Comparison of ENCODE assay signal across 9 cellular contexts in genomic region chr11:44861829-44862545, GRCh38.
DNase-seq lines count a peak whose midpoint lies in the region; ATAC-seq and TF ChIP-seq lines count a peak whose summit lies in the region.
"Had no signal": no experiment of that assay in that cellular context is flagged by ENCODE, and none has a peak within 500 bp of the region (broad histone marks: within the 10 kb centered on the region; RNA-seq: fewer than 3 reads in every experiment).

No MANE protein-coding gene starts in this region.

- H3K4me1 ChIP-seq in ascending aorta = peaks cover 7 to 15% of the 10 kb centered on the region in 2 donors

- ATAC-seq in GM21515 (IDR thresholded peaks at IDR 0.05; ENCODE audit: unreplicated experiment) = peak; percentile 98

- peak overlapping the region; percentile 94 to 95 for H3K27ac ChIP-seq in ascending aorta
- H3K27ac ChIP-seq: SK-N-MC had no signal

- peak; percentile 86 for DNase-seq in COLO829 (ENCODE audit: low spot score)
- DNase-seq in HS-5 (ENCODE audit: low read depth) = peak; percentile 96
- DNase-seq in T-helper 2 cell = peak in 4 of 5 experiments; percentile 31 to 93 (median 80)
- DNase-seq in ascending aorta (ENCODE audit: low spot score in 2 of 2) = peak; percentile 77 to 94
- DNase-seq in iPS DF 4.7 (ENCODE audit: extremely low read depth, low spot score) = peak; percentile 46
- DNase-seq in stimulated activated CD4-positive, alpha-beta T cell treated with anti-CD3 and anti-CD28 coated beads, Interleukin-1b, Interleukin-23, amount 100 ng/mL, for 1 hour (ENCODE audit: low read depth in 2 of 2) = peak; percentile 38 to 66
- no peak for DNase-seq in middle frontal gyrus (ENCODE audit: extremely low spot score, low spot score)

- no peak overlapping the region for H3K4me3 ChIP-seq in ascending aorta
- H3K4me3 ChIP-seq: SK-N-MC had no signal

- no peaks in the 10 kb centered on the region for H3K9me3 ChIP-seq in ascending aorta

- TF ChIP-seq CTCF in ascending aorta (IDR thresholded peaks at IDR 0.05) = no peak

- H3K27me3 ChIP-seq in ascending aorta = no peaks in the 10 kb centered on the region

- no peaks in the 10 kb centered on the region for H3K36me3 ChIP-seq in ascending aorta

- intact Hi-C loops in ascending aorta (cut with DNase I) = loop anchor here (5.0 to 10.0 kb wide), 2 partner anchors 95 to 1177 kb away; partner anchors contain the start of gene HSD17B12
